Comparison of ENCODE assay signal across 11 cellular contexts in the genomic region with DNA sequence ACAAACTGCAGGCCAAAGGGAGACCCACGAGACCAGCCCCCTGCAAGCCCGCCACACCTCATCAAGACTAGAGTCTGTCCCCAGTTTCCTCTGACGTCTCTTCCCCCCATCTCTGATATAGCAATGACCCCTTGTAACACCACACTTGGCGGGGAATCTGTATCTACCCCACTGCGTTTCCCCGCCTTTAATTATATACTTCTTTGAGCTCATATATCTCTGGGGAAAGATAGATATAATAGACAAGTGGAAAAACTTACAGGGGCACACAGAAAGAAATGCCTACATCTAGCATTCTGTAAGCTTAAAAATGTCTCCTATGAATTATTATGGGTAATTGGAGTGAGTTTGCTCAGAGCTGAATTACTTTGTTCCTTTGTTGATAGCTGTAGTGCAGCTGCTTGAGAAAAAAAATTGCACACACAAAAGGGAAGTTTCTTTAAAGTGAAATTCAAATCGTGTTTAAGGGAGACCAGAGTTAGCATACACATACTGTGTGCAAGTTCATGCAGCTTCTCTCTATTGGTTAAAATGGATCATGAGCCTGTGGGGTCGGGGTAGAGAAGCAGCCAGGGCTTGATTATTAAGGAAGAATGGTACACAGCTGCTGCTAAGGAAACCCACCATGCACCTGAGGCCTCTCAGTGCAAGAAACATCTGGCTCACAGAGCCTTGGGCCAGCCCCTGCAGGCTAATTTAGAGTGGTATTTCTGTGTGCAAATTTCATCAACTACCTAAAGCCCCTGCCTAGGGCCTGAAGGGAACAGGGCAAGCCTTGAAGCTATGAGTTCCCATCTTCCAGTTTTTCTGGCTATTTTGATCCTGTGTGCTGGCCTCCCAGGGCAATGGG.
"Had no signal": no experiment of that assay in that cellular context is flagged by ENCODE, and none has a peak within 500 bp of the region (broad histone marks: within the 10 kb centered on the region; RNA-seq: fewer than 3 reads in every experiment).

No MANE protein-coding gene starts in this region.

- H3K4me1 Mint-ChIP-seq: activated CD4-positive, alpha-beta memory T cell treated with anti-CD3 and anti-CD28 coated beads, Interleukin-2, amount 10 ng/mL, durations not matched to agents 7 days and 5 days; activated CD4-positive, alpha-beta T cell treated with anti-CD3 and anti-CD28 coated beads for 36 hours had no signal

- H3K9me3 Mint-ChIP-seq: activated CD4-positive, alpha-beta memory T cell treated with anti-CD3 and anti-CD28 coated beads, Interleukin-2, amount 10 ng/mL, durations not matched to agents 7 days and 5 days; nephron progenitor cell had no signal

- H3K27ac Mint-ChIP-seq: activated CD4-positive, alpha-beta memory T cell treated with anti-CD3 and anti-CD28 coated beads, Interleukin-2, amount 10 ng/mL, durations not matched to agents 7 days and 5 days; activated CD4-positive, alpha-beta T cell treated with anti-CD3 and anti-CD28 coated beads for 36 hours had no signal

- ATAC-seq: activated CD4-positive, alpha-beta T cell treated with anti-CD3 and anti-CD28 coated beads for 36 hours; left lobe of liver had no signal

- DNase-seq: activated CD4-positive, alpha-beta memory T cell treated with anti-CD3 and anti-CD28 coated beads, Interleukin-2, amount 10 ng/mL, durations not matched to agents 7 days and 5 days; activated CD4-positive, alpha-beta T cell treated with anti-CD3 and anti-CD28 coated beads for 36 hours; activated gamma-delta T cell; activated T-cell treated with anti-CD3 and anti-CD28 coated beads, Interleukin-2, amount 50 U/mL, for 48 hours; esophagus squamous epithelium; foreskin melanocyte; nephron progenitor cell; stimulated activated CD4-positive, alpha-beta T cell treated with anti-CD3 and anti-CD28 coated beads, Interleukin-4, amount 100 ng/mL, for 4 hours; T-helper 9 cell; thyroid gland had no signal

- H3K27me3 Mint-ChIP-seq: activated CD4-positive, alpha-beta memory T cell treated with anti-CD3 and anti-CD28 coated beads, Interleukin-2, amount 10 ng/mL, durations not matched to agents 7 days and 5 days; activated CD4-positive, alpha-beta T cell treated with anti-CD3 and anti-CD28 coated beads for 36 hours had no signal

- H3K4me3 Mint-ChIP-seq: activated CD4-positive, alpha-beta memory T cell treated with anti-CD3 and anti-CD28 coated beads, Interleukin-2, amount 10 ng/mL, durations not matched to agents 7 days and 5 days; activated CD4-positive, alpha-beta T cell treated with anti-CD3 and anti-CD28 coated beads for 36 hours; nephron progenitor cell had no signal
